7 cellular contexts compared by ENCODE assay signal in genomic region chr2:190450363-190450762, GRCh38.
"Had no signal": no experiment of that assay in that cellular context is flagged by ENCODE, and none has a peak within 500 bp of the region (broad histone marks: within the 10 kb centered on the region; RNA-seq: fewer than 3 reads in every experiment).

No MANE protein-coding gene starts in this region.

- ATAC-seq: GM12878 had no signal

- H3K4me3 ChIP-seq: GM12878 had no signal

- FAIRE-seq: G401.6, GM12878, GM12892, GM18507, GM19239 had no signal

- DNase-seq: GDM1, GF-D8 had no signal
